26 cellular contexts compared by ENCODE assay signal in the genomic region with DNA sequence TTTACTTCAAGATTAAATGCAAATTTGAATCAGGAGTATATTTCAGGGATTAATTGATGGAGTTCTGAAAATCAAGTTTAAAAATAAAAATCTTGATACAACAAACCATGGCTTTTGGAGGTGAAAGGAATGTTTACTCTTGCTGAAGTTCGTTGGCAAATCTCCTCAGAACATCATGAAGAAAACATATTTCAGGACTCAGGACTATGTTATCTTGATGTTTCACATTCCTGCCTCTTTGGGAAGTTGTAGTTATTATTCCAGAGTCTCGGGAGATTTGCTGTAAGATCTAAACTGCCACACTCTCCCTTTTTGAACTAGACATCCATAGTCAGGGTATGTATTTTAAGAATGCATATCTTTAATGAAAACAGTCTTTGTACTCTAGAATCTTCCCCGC.
DNase-seq lines count a peak whose midpoint lies in the region; TF ChIP-seq lines count a peak whose summit lies in the region.
"Had no signal": no experiment of that assay in that cellular context is flagged by ENCODE, and none has a peak within 500 bp of the region (broad histone marks: within the 10 kb centered on the region; RNA-seq: fewer than 3 reads in every experiment).

No MANE protein-coding gene starts in this region.

- H4K20me1 ChIP-seq in SK-N-SH (ENCODE audit: insufficient read depth): no peaks in the 10 kb centered on the region
- peaks cover 4% of the 10 kb centered on the region for H4K20me1 ChIP-seq in smooth muscle cell (ENCODE audit: low read depth)
- H4K20me1 ChIP-seq in hepatocyte (ENCODE audit: insufficient read depth, poor library complexity, severe bottlenecking): no peaks in the 10 kb centered on the region
- no peaks in the 10 kb centered on the region for H4K20me1 ChIP-seq in osteoblast (ENCODE audit: insufficient read depth, low read length)

- H3K4me2 ChIP-seq in SK-N-SH (no peak overlapping the region), smooth muscle cell (no peak overlapping the region), hepatocyte (no peak overlapping the region), osteoblast (ENCODE audit: insufficient read depth, low read length) (no peak overlapping the region)
- H3K4me2 ChIP-seq: neural progenitor cell had no signal

- H3K9me3 ChIP-seq in SK-N-SH: no peaks in the 10 kb centered on the region
- no peaks in the 10 kb centered on the region for H3K9me3 ChIP-seq in smooth muscle cell (replicated peaks; ENCODE audit: low read depth)
- no peaks in the 10 kb centered on the region for H3K9me3 ChIP-seq in hepatocyte (ENCODE audit: low read depth)
- no peaks in the 10 kb centered on the region for H3K9me3 ChIP-seq in osteoblast (ENCODE audit: low read depth, low read length)
- H3K9me3 ChIP-seq: adrenal gland, BE2C, prostate gland, right lobe of liver, stomach, thyroid gland, vagina had no signal

- no peak overlapping the region for H3K4me3 ChIP-seq in SK-N-SH (ENCODE audit: low read depth in 2 of 2, low read length in 1 of 2)
- H3K4me3 ChIP-seq in astrocyte of the spinal cord (ENCODE audit: low read depth, low read length): no peak overlapping the region
- no peak overlapping the region for H3K4me3 ChIP-seq in fibroblast of the aortic adventitia (ENCODE audit: low read depth, low read length)
- H3K4me3 ChIP-seq in smooth muscle cell: no peak overlapping the region
- no peak overlapping the region for H3K4me3 ChIP-seq in hepatocyte
- no peak overlapping the region for H3K4me3 ChIP-seq in osteoblast (ENCODE audit: insufficient read depth, low read length)
- H3K4me3 ChIP-seq: adrenal gland, GM12878, neural progenitor cell, prostate gland, right lobe of liver, stomach, thyroid gland, vagina had no signal

- no peak for TF ChIP-seq RAD21 in SK-N-SH (IDR thresholded peaks at IDR 0.05; ENCODE audit: low read length)

- CTCF ChIA-PET in SK-N-SH (lab: Yijun Ruan, JAX): no interaction called here

- H3K9me2 ChIP-seq in SK-N-SH: no peaks in the 10 kb centered on the region
- no peaks in the 10 kb centered on the region for H3K9me2 ChIP-seq in hepatocyte (replicated peaks; ENCODE audit: insufficient read depth)

- WGBS in SK-N-SH (ENCODE audit: low lambda C conversion rate): 86% methylated on average over 3 of the region's 3 CpGs
- WGBS in smooth muscle cell (ENCODE audit: low lambda C conversion rate): 42% methylated on average over 3 of the region's 3 CpGs
- WGBS in hepatocyte (ENCODE audit: low lambda C conversion rate, missing lambda C conversion rate): 51% methylated on average over 3 of the region's 3 CpGs

- POLR2A ChIA-PET in SK-N-SH (lab: Yijun Ruan, JAX): no interaction called here

- H3K79me2 ChIP-seq in SK-N-SH (ENCODE audit: insufficient read depth) (peaks cover 10% of the 10 kb centered on the region; the same call in 1 of the 2 replicates), smooth muscle cell (ENCODE audit: low read depth) (peaks cover 9% of the 10 kb centered on the region), hepatocyte (no peaks in the 10 kb centered on the region), osteoblast (ENCODE audit: insufficient read depth, low read length) (no peaks in the 10 kb centered on the region)

- in situ Hi-C loops in astrocyte of the spinal cord (cut with HindIII; ENCODE audit: low sequenced_read_pairs): no loop called here

- TF ChIP-seq CTCF in SK-N-SH (IDR thresholded peaks at IDR 0.05) (no peak), astrocyte of the spinal cord (IDR thresholded peaks at IDR 0.05; ENCODE audit: low read depth, low read length) (no peak), fibroblast of the aortic adventitia (IDR thresholded peaks at IDR 0.05; ENCODE audit: insufficient read depth, low read length) (no peak), smooth muscle cell (IDR thresholded peaks at IDR 0.05; ENCODE audit: borderline replicate concordance, insufficient read depth, poor library complexity, severe bottlenecking) (no peak), hepatocyte (IDR thresholded peaks at IDR 0.05; ENCODE audit: poor library complexity) (no peak), osteoblast (IDR thresholded peaks at IDR 0.05; ENCODE audit: extremely low read depth, low read depth, low read length) (no peak)

- no peak for TF ChIP-seq EP300 in SK-N-SH (IDR thresholded peaks at IDR 0.05; ENCODE audit: borderline replicate concordance in 1 of 2, low read depth in 1 of 2, low read length in 1 of 2)

- H3K36me3 ChIP-seq in SK-N-SH (replicated peaks in 1 of 2; ENCODE audit: control insufficient read depth in 1 of 2, insufficient read depth in 2 of 2, low read length in 1 of 2) (peaks cover 7 to 18% of the 10 kb centered on the region in 2 experiments), smooth muscle cell (ENCODE audit: low read depth) (no peaks in the 10 kb centered on the region), hepatocyte (replicated peaks; ENCODE audit: insufficient read depth, low read depth) (no peaks in the 10 kb centered on the region), osteoblast (ENCODE audit: insufficient read depth, low read length) (no peaks in the 10 kb centered on the region)
- H3K36me3 ChIP-seq: adrenal gland, BE2C, neural progenitor cell, prostate gland, right lobe of liver, stomach, thyroid gland, vagina had no signal

- DNase-seq in SK-N-SH: no peak
- peak; percentile 21 for DNase-seq in astrocyte of the spinal cord (ENCODE audit: low read depth, low spot score)
- DNase-seq in fibroblast of the aortic adventitia (ENCODE audit: low read depth): peak; percentile 81
- no peak for DNase-seq in smooth muscle cell (lab: John Stamatoyannopoulos, UW; ENCODE audit: unreplicated experiment)
- DNase-seq in hepatocyte (ENCODE audit: low spot score): no peak
- DNase-seq in osteoblast (ENCODE audit: insufficient read length, low spot score, missing footprints): no peak
- no peak for DNase-seq in nucleus accumbens (lab: John Stamatoyannopoulos, UW)
- DNase-seq: activated CD4-positive, alpha-beta T cell treated with anti-CD3 and anti-CD28 coated beads for 1 hour; activated CD8-positive, alpha-beta memory T cell treated with anti-CD3 and anti-CD28 coated beads, Interleukin-2, amount 50 U/mL, for 48 hours; activated CD8-positive, alpha-beta T cell treated with anti-CD3 and anti-CD28 coated beads for 36 hours; activated naive CD4-positive, alpha-beta T cell treated with anti-CD3 and anti-CD28 coated beads for 36 hours; adrenal gland; BE2C; CD8-positive, alpha-beta T cell; DMS 273 treated with DMSO at 0.1 percent for 48 hours; NCI-H146; OCI-M1; right lobe of liver; stimulated activated CD4-positive, alpha-beta T cell treated with anti-CD3 and anti-CD28 coated beads, Interleukin-12 subunit alpha, Interleukin-12 subunit beta, amount 100 ng/mL, for 4 hours; stimulated activated CD4-positive, alpha-beta T cell treated with anti-CD3 and anti-CD28 coated beads, Interleukin-2, amount 100 ng/mL, for 48 hours; stomach; thyroid gland had no signal

- H3K27ac ChIP-seq in SK-N-SH (ENCODE audit: low read depth in 2 of 2, low read length in 1 of 2) (peak overlapping the region; percentile 12 to 53; a peak in 3 of 4 replicates), smooth muscle cell (ENCODE audit: low read depth) (peak overlapping the region; percentile 25), hepatocyte (no peak overlapping the region), osteoblast (ENCODE audit: low read depth, low read length) (no peak overlapping the region)
- H3K27ac ChIP-seq: adrenal gland, neural progenitor cell, prostate gland, right lobe of liver, stomach, thyroid gland, vagina had no signal

- H3K27me3 ChIP-seq in SK-N-SH (ENCODE audit: insufficient read depth) (no peaks in the 10 kb centered on the region), smooth muscle cell (ENCODE audit: low read depth) (no peaks in the 10 kb centered on the region), hepatocyte (no peaks in the 10 kb centered on the region), osteoblast (ENCODE audit: insufficient read depth, low read length) (no peaks in the 10 kb centered on the region)
- H3K27me3 ChIP-seq: adrenal gland, BE2C, neural progenitor cell, right lobe of liver, stomach, thyroid gland, vagina had no signal

- H3K9ac ChIP-seq in SK-N-SH (no peak overlapping the region), smooth muscle cell (ENCODE audit: low read depth) (no peak overlapping the region)
- H3K9ac ChIP-seq: neural progenitor cell had no signal

- H2AFZ ChIP-seq in SK-N-SH (ENCODE audit: low read depth) (no peak overlapping the region), smooth muscle cell (ENCODE audit: low read depth) (no peak overlapping the region), hepatocyte (no peak overlapping the region), osteoblast (ENCODE audit: low read length) (no peak overlapping the region)
- H2AFZ ChIP-seq: neural progenitor cell had no signal

- H3F3A ChIP-seq in SK-N-SH (replicated peaks; ENCODE audit: insufficient read depth) (peaks cover 9% of the 10 kb centered on the region), smooth muscle cell (ENCODE audit: low read depth) (peaks cover 18% of the 10 kb centered on the region)

- H3K4me1 ChIP-seq in SK-N-SH (ENCODE audit: control insufficient read depth in 1 of 2, insufficient read depth in 2 of 2, low read depth in 1 of 2, low read length in 1 of 2) (peaks cover 9 to 13% of the 10 kb centered on the region in 2 experiments; a peak in 3 of 4 replicates), smooth muscle cell (ENCODE audit: low read depth) (peaks cover 12% of the 10 kb centered on the region), hepatocyte (ENCODE audit: insufficient read depth) (no peaks in the 10 kb centered on the region), osteoblast (ENCODE audit: insufficient read depth, low read length) (peaks cover 7% of the 10 kb centered on the region)
- H3K4me1 ChIP-seq: neural progenitor cell, prostate gland, right lobe of liver, vagina had no signal

TF ChIP-seq in SK-N-SH, 30 proteins besides CTCF, POLR2A, EP300 and RAD21:
- TF ChIP-seq, protein P1, sequence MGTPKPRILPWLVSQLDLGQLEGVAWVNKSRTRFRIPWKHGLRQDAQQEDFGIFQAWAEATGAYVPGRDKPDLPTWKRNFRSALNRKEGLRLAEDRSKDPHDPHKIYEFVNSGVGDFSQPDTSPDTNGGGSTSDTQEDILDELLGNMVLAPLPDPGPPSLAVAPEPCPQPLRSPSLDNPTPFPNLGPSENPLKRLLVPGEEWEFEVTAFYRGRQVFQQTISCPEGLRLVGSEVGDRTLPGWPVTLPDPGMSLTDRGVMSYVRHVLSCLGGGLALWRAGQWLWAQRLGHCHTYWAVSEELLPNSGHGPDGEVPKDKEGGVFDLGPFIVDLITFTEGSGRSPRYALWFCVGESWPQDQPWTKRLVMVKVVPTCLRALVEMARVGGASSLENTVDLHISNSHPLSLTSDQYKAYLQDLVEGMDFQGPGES (IDR thresholded peaks at IDR 0.05; ENCODE audit: low read depth, low read length): no peak
- TF ChIP-seq JUND (IDR thresholded peaks at IDR 0.05): no peak

Comparison
In these comparisons a context has a peak if more than half of its experiments do, and no peak if none do; other contexts are left out.
1. DNase-seq: peak in astrocyte of the spinal cord (single experiment) and fibroblast of the aortic adventitia (single experiment); none in SK-N-SH (single experiment), smooth muscle cell (single experiment), hepatocyte (single experiment), osteoblast (single experiment) and nucleus accumbens (0 of 56).
2. H3K27ac ChIP-seq: peak in SK-N-SH (2 of 2) and smooth muscle cell (single experiment); none in hepatocyte (single experiment) and osteoblast (single experiment).